22 cellular contexts compared by ENCODE assay signal in the genomic region with DNA sequence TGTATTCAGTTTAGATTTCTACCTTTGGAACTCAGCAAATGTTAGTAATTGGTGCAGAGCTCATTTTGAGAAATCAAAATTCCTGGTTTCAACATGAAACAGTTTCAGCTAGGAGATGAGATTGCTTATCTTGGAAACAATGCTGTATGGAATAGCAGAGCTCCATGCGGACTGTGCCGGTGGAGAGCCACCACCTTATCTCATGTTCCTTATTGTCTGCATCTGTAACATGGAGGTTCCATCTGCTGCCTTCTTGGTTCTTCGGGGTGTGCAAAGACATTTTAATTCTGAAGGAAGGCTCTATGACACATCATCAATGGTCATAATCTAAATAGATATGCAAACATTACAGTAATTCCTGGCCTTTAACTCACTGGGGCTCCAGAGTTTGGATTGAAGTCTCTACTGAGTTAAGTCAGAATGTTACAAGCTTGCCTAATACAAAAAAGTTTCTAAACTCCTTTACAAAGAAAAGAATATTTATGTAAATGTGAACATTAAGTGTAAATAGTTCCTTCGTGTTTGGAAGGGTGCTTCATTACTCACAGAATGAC.
"Had no signal": no experiment of that assay in that cellular context is flagged by ENCODE, and none has a peak within 500 bp of the region (broad histone marks: within the 10 kb centered on the region; RNA-seq: fewer than 3 reads in every experiment).

No MANE protein-coding gene starts in this region.

- FAIRE-seq: keratinocyte had no signal

- H3K9ac ChIP-seq: parathyroid adenoma had no signal

- H3K4me1 ChIP-seq: gastrocnemius medialis, lower lobe of right lung, parathyroid adenoma, right lobe of liver, suprapubic skin, vagina had no signal

- H3K36me3 ChIP-seq: right lobe of liver, vagina had no signal

- H3K4me3 ChIP-seq: gastrocnemius medialis, lower lobe of right lung, right lobe of liver, smooth muscle cell, suprapubic skin, vagina had no signal

- H3K9me3 ChIP-seq: gastrocnemius medialis, lower lobe of right lung, right lobe of liver, suprapubic skin, vagina had no signal

- H3K4me2 ChIP-seq: smooth muscle cell had no signal

- H3K79me2 ChIP-seq: parathyroid adenoma had no signal

- H2AFZ ChIP-seq: parathyroid adenoma had no signal

- ATAC-seq: esophagus mucosa; gastrocnemius medialis; left ventricle myocardium superior; lower lobe of right lung; natural killer cell; right lobe of liver; stimulated activated naive CD8-positive, alpha-beta T cell treated with anti-CD3 and anti-CD28 coated beads, Interleukin-15, amount 100 ng/mL, for 72 hours had no signal

- H3K27me3 ChIP-seq: gastrocnemius medialis, right lobe of liver, suprapubic skin, vagina had no signal

- H3K27ac ChIP-seq: epithelial cell of prostate, gastrocnemius medialis, lower lobe of right lung, parathyroid adenoma, right lobe of liver, suprapubic skin, vagina had no signal

- DNase-seq: effector CD8-positive, alpha-beta T cell; endodermal cell; gastrocnemius medialis; head of caudate nucleus; left ventricle myocardium superior; lower lobe of right lung; natural killer cell; occipital lobe; right lobe of liver; stimulated activated CD4-positive, alpha-beta T cell treated with anti-CD3 and anti-CD28 coated beads, Interleukin-12 subunit alpha, Interleukin-12 subunit beta, amount 100 ng/mL, for 4 hours; stimulated activated CD4-positive, alpha-beta T cell treated with anti-CD3 and anti-CD28 coated beads, Interleukin-1b, Interleukin-23, amount 100 ng/mL, for 48 hours; stimulated activated CD4-positive, alpha-beta T cell treated with anti-CD3 and anti-CD28 coated beads, Interleukin-4, amount 100 ng/mL, for 1 hour; stimulated activated CD8-positive, alpha-beta memory T cell treated with anti-CD3 and anti-CD28 coated beads, Interleukin-4, amount 100 ng/mL, for 48 hours; stimulated activated naive CD4-positive, alpha-beta T cell; stimulated activated naive CD8-positive, alpha-beta T cell treated with anti-CD3 and anti-CD28 coated beads, Interleukin-15, amount 100 ng/mL, for 72 hours had no signal
